In genomic region chr6:95803889-95804288, GRCh38 we compare ENCODE assay signal across 24 cellular contexts.
"Had no signal": no experiment of that assay in that cellular context is flagged by ENCODE, and none has a peak within 500 bp of the region (broad histone marks: within the 10 kb centered on the region; RNA-seq: fewer than 3 reads in every experiment).

No MANE protein-coding gene starts in this region.

- H3K4me3 ChIP-seq: coronary artery, dorsolateral prefrontal cortex, esophagus squamous epithelium, gastrocnemius medialis, heart right ventricle, left ventricle myocardium inferior, lower lobe of right lung had no signal

- H3K27me3 ChIP-seq: dorsolateral prefrontal cortex, esophagus squamous epithelium, gastrocnemius medialis, heart right ventricle had no signal

- H3K9me3 ChIP-seq: esophagus squamous epithelium, gastrocnemius medialis, heart right ventricle, left ventricle myocardium inferior, lower lobe of right lung had no signal

- H3K27ac ChIP-seq: coronary artery, dorsolateral prefrontal cortex, epithelial cell of prostate, esophagus squamous epithelium, gastrocnemius medialis, heart right ventricle, left ventricle myocardium inferior, lower lobe of right lung had no signal

- H3K36me3 ChIP-seq: esophagus squamous epithelium, gastrocnemius medialis, heart right ventricle, left ventricle myocardium inferior, lower lobe of right lung had no signal

- FAIRE-seq: endometrium, islet of Langerhans, keratinocyte had no signal

- DNase-seq: dermis blood vessel endothelial cell; dorsolateral prefrontal cortex; effector CD4-positive, alpha-beta T cell; effector memory CD4-positive, alpha-beta T cell; erythroblast; esophagus squamous epithelium; foreskin fibroblast; foreskin melanocyte; gastrocnemius medialis; glutamatergic neuron; head of caudate nucleus; heart right ventricle; hippocampal formation; left cardiac atrium; left ventricle myocardium inferior; lower lobe of right lung; mesenchymal stem cell; midbrain had no signal

- ATAC-seq: esophagus mucosa, gastrocnemius medialis, heart right ventricle, left cardiac atrium, lower lobe of right lung had no signal

- H3K4me1 ChIP-seq: esophagus squamous epithelium, gastrocnemius medialis, heart right ventricle, left ventricle myocardium inferior, lower lobe of right lung had no signal
